In the genomic region with DNA sequence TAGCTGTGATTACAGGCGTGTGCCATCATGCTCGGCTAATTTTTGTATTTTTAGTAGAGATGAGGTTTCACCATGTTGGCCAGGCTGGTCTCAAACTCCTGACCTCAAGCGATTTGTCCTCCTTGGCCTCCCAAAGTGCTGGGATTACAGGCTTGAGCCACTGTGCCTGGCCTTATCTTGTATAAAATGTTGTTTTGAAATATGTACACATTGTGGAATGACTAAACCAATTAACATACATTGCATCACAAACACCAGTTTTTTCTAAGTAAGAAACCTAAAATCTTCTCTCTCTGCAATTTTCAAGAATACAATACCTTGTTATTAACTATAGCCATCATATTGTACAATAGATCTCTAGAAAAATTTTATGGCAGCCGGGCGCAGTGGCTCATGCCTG, we compare ENCODE assay signal across 1 cellular context. TPM values are rescaled to one million over a fixed set of nuclear protein-coding genes. Genes with fewer than 3 reads are reported as not detected.
"Had no signal": no experiment of that assay in that cellular context is flagged by ENCODE, and none has a peak within 500 bp of the region (broad histone marks: within the 10 kb centered on the region; RNA-seq: fewer than 3 reads in every experiment).

No MANE protein-coding gene starts in this region.

RNA-seq across cellular contexts. Expression of gene PFN4, which starts 17.2 kb away (rescaled TPM):
- total RNA-seq: smooth muscle cell had no signal

RNA-seq across cellular contexts. Expression of gene FAM228A, which starts 34.5 kb away (rescaled TPM):
- total RNA-seq: smooth muscle cell had no signal
